ENCODE assay signal across 7 cellular contexts in genomic region chr12:30753233-30753632, GRCh38. TPM values are rescaled to one million over a fixed set of nuclear protein-coding genes. Genes with fewer than 3 reads are reported as not detected.
A peak's percentile ranks its signal among the peaks of the same experiment; 100 is the strongest.
DNase-seq lines count a peak whose midpoint lies in the region; ATAC-seq, FAIRE-seq and TF ChIP-seq lines count a peak whose summit lies in the region.

No MANE protein-coding gene starts in this region.

- H3K9me3 ChIP-seq in pancreas = no peaks in the 10 kb centered on the region

- intact Hi-C loops in pancreas (cut with DNase I) = no loop called here

- no peak for TF ChIP-seq CTCF in pancreas (IDR thresholded peaks at IDR 0.05)

- no peak overlapping the region for H3K27ac ChIP-seq in pancreas

- peak; percentile 45 for DNase-seq in DMS114 treated with DMSO at 0.1 percent for 48 hours (lab: John Stamatoyannopoulos, UW; ENCODE audit: unreplicated experiment)
- DNase-seq in HT-29 (ENCODE audit: low spot score) = peak; percentile 66
- DNase-seq in UCSD-AML1 (lab: John Stamatoyannopoulos, UW; ENCODE audit: unreplicated experiment) = peak; percentile 8
- peak; percentile 21 for DNase-seq in germinal center (ENCODE audit: low spot score)
- DNase-seq in globus pallidus (ENCODE audit: low spot score) = no peak
- no peak for DNase-seq in stimulated activated naive CD4-positive, alpha-beta T cell treated with Interleukin-2 at 50 U/mL for 16 hours (lab: John Stamatoyannopoulos, UW)
- DNase-seq in pancreas = no peak

- H3K4me3 ChIP-seq in pancreas = no peak overlapping the region

- ATAC-seq in pancreas = no peak

- H3K4me1 ChIP-seq in pancreas = peaks cover 0 to 12% (median 4%) of the 10 kb centered on the region in 3 donors

- no peak for FAIRE-seq in pancreas (lab: Jason Lieb, UNC)

- no peaks in the 10 kb centered on the region for H3K36me3 ChIP-seq in pancreas

- 84 to 91% methylated on average over 3 of the region's 3 CpGs for WGBS in pancreas, 2 donors

- no peaks in the 10 kb centered on the region for H3K27me3 ChIP-seq in pancreas

RNA-seq across cellular contexts. Expression of gene CAPRIN2, which starts 1.5 kb away (rescaled TPM):
- total RNA-seq in HT-29 (2014; rRNA removed; shearing (Covaris generic)) = 7.8 and 11.0 TPM in 2 replicates
- 10 to 100 TPM in 2 of 6 donors, 1 to 10 TPM in 4; 5.7 to 20.8 (median 9.1) TPM for total RNA-seq in pancreas
- 10 to 100 TPM; 20.3 to 25.6 TPM for polyA plus RNA-seq in pancreas

RNA-seq across cellular contexts. Expression of gene IPO8, which starts 57.6 kb away (rescaled TPM):
- total RNA-seq in HT-29 (2014; rRNA removed; shearing (Covaris generic)) = 14.9 and 21.1 TPM in 2 replicates
- 10 to 100 TPM; 20.8 to 41.4 (median 27.3) TPM for total RNA-seq in pancreas
- 10 to 100 TPM in 1 of 2 donors, 1 to 10 TPM in 1; 6.1 to 11.0 TPM for polyA plus RNA-seq in pancreas

Comparison
In these comparisons a context has a peak if more than half of its experiments do, and no peak if none do; other contexts are left out.
1. DNase-seq: peak in DMS114 treated with DMSO at 0.1 percent for 48 hours (single experiment), HT-29 (single experiment), UCSD-AML1 (single experiment) and germinal center (single experiment); none in globus pallidus (single experiment), stimulated activated naive CD4-positive, alpha-beta T cell treated with Interleukin-2 at 50 U/mL for 16 hours (single experiment) and pancreas (0 of 6).